26 cellular contexts compared by ENCODE assay signal in the genomic region with DNA sequence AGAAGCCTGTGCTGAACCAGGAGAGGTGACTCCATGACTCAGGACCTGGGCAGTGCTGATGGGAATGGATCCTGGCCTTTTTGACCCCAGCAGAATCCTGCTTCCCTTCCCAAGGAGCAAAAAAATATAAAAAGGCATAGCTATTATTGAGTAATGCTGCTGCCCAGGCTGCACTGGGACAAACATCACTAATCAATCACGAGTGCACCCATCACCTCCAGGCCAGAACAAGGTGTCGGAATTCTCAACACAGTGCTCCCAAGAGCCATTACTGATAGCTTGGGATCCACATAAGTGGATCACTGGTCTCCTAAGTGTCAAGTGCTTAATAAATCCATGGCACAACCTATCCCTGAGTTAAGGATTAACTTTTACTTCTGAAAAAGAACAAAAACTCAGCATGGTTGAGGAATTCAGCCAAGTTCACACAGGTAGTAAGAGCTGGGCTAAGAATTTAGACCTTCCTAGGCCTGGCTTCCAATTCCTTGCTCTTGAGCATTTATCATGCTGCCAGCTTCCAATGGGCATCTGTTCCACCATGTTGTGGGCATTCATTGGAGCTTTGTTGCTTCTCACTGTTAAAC. TPM values are rescaled to one million over a fixed set of nuclear protein-coding genes. Genes with fewer than 3 reads are reported as not detected.
DNase-seq lines count a peak whose midpoint lies in the region; ATAC-seq, FAIRE-seq and TF ChIP-seq lines count a peak whose summit lies in the region.
"Had no signal": no experiment of that assay in that cellular context is flagged by ENCODE, and none has a peak within 500 bp of the region (broad histone marks: within the 10 kb centered on the region; RNA-seq: fewer than 3 reads in every experiment).

No MANE protein-coding gene starts in this region.

- no peaks in the 10 kb centered on the region for H3K36me3 ChIP-seq in right lobe of liver
- H3K36me3 ChIP-seq in HepG2 (replicated peaks in 1 of 2; ENCODE audit: control insufficient read depth in 1 of 2, insufficient read depth in 2 of 2, low read length in 2 of 2): no peaks in the 10 kb centered on the region
- H3K36me3 ChIP-seq in H1 (ENCODE audit: control insufficient read depth in 2 of 4, insufficient read depth in 4 of 4, low read length in 3 of 4): no peaks in the 10 kb centered on the region
- H3K36me3 ChIP-seq in mesenchymal stem cell (ENCODE audit: control insufficient read depth in 1 of 2, insufficient read depth in 2 of 2, low read depth in 1 of 2, low read length in 2 of 2): no peaks in the 10 kb centered on the region
- H3K36me3 ChIP-seq in stomach: no peaks in the 10 kb centered on the region
- H3K36me3 ChIP-seq in OCI-LY7 (ENCODE audit: insufficient read depth, low read length): no peaks in the 10 kb centered on the region
- H3K36me3 ChIP-seq in MG63: no peaks in the 10 kb centered on the region

- H3K27ac ChIP-seq in right lobe of liver (no peak overlapping the region), HepG2 (ENCODE audit: extremely low read length, insufficient read depth, low read length) (no peak overlapping the region), H1 (ENCODE audit: low read depth, low read length) (no peak overlapping the region), mesenchymal stem cell (ENCODE audit: low read length, poor library complexity, severe bottlenecking) (peak overlapping the region; percentile 28), stomach (peak overlapping the region in 3 of 5 donors; percentile 24 to 40 (median 24)), OCI-LY7 (ENCODE audit: low read depth, low read length, poor library complexity, severe bottlenecking) (no peak overlapping the region)
- H3K27ac ChIP-seq: RWPE1 had no signal

- H3K9me3 ChIP-seq in right lobe of liver (no peaks in the 10 kb centered on the region), HepG2 (ENCODE audit: low read length) (no peaks in the 10 kb centered on the region), H1 (ENCODE audit: insufficient read depth in 2 of 2, low read depth in 1 of 2, low read length in 1 of 2) (no peaks in the 10 kb centered on the region), mesenchymal stem cell (ENCODE audit: control insufficient read depth, low read length) (no peaks in the 10 kb centered on the region), stomach (no peaks in the 10 kb centered on the region), OCI-LY7 (ENCODE audit: low read length) (no peaks in the 10 kb centered on the region), MG63 (no peaks in the 10 kb centered on the region)
- H3K9me3 ChIP-seq: Caco-2 had no signal

- DNase-seq in right lobe of liver (no peak), HepG2 (ENCODE audit: low spot score) (no peak), H1 (ENCODE audit: low read depth in 1 of 2, low spot score in 2 of 2) (no peak), mesenchymal stem cell (no peak), stomach (no peak), OCI-LY7 (ENCODE audit: low spot score) (no peak), MG63 (no peak)
- DNase-seq: AML-193; Caco-2; CD8-positive, alpha-beta T cell; H9; NCI-H1092; NCI-H1417 treated with DMSO at 0.1 percent for 48 hours; NCI-H1694 treated with DMSO at 0.1 percent for 48 hours; NCI-H2081 treated with DMSO at 0.1 percent for 48 hours; NCI-H2171; NCI-H345; NCI-H510A treated with DMSO at 0.1 percent for 48 hours; NCI-H748 treated with DMSO at 0.1 percent for 48 hours; NK-92 treated with Interleukin-12 subunit alpha and Interleukin-12 subunit beta, amount 100 ng/mL, for 24 hours; SHP77 had no signal

- H3K4me3 ChIP-seq in right lobe of liver (no peak overlapping the region), HepG2 (replicated peaks in 1 of 3; ENCODE audit: insufficient read depth in 1 of 3, low read depth in 2 of 3, low read length in 3 of 3) (no peak overlapping the region), H1 (ENCODE audit: extremely low read depth in 1 of 4, insufficient read depth in 2 of 4, low read depth in 3 of 4, low read length in 4 of 4) (no peak overlapping the region), mesenchymal stem cell (ENCODE audit: insufficient read depth in 1 of 2, low read depth in 1 of 2, low read length in 2 of 2) (no peak overlapping the region), stomach (no peak overlapping the region), OCI-LY7 (ENCODE audit: low read depth, low read length, poor library complexity, severe bottlenecking) (no peak overlapping the region), MG63 (no peak overlapping the region)

- H3K27me3 ChIP-seq in right lobe of liver (no peaks in the 10 kb centered on the region), HepG2 (ENCODE audit: control insufficient read depth in 1 of 2, insufficient read depth in 2 of 2, low read length in 2 of 2) (peaks cover 1 to 9% of the 10 kb centered on the region in 2 experiments; a peak in 2 of 5 replicates), H1 (replicated peaks in 1 of 4; ENCODE audit: control insufficient read depth in 3 of 4, extremely low read depth in 1 of 4, insufficient read depth in 3 of 4, low read length in 3 of 4) (peaks cover 0 to 1% (median 0%) of the 10 kb centered on the region in 4 experiments; a peak in 1 of 7 replicates), mesenchymal stem cell (ENCODE audit: control insufficient read depth in 1 of 2, insufficient read depth in 1 of 2, low read length in 2 of 2) (no peaks in the 10 kb centered on the region), stomach (no peaks in the 10 kb centered on the region), MG63 (no peaks in the 10 kb centered on the region)

- H2BK12ac ChIP-seq in H1 (ENCODE audit: low read depth, low read length): peak overlapping the region; percentile 97; the same call in 1 of the 2 replicates
- H2BK12ac ChIP-seq in mesenchymal stem cell (ENCODE audit: low read length in 2 of 2): no peak overlapping the region

- H3K23ac ChIP-seq in H1 (ENCODE audit: insufficient read length): no peak overlapping the region
- H3K23ac ChIP-seq in mesenchymal stem cell (ENCODE audit: low read length in 2 of 2): no peak overlapping the region

- intact Hi-C loops in right lobe of liver (cut with DNase I) (no loop called here), HepG2 (cut with micrococcal nuclease; ENCODE audit: unreplicated experiment) (no loop called here), stomach (cut with DNase I; ENCODE audit: low total_unique reads) (no loop called here), OCI-LY7 (cut with micrococcal nuclease; ENCODE audit: unreplicated experiment) (no loop called here)

- H2AK5ac ChIP-seq in H1 (ENCODE audit: low read depth, low read length): no peak overlapping the region; the same call in 1 of the 2 replicates
- peak overlapping the region; percentile 25 for H2AK5ac ChIP-seq in mesenchymal stem cell (ENCODE audit: low read length, severe bottlenecking)

- TF ChIP-seq CTCF in right lobe of liver (IDR thresholded peaks at IDR 0.05) (no peak), HepG2 (CRISPR knock-in tag; IDR thresholded peaks at IDR 0.05) (no peak), H1 (IDR thresholded peaks at IDR 0.05; ENCODE audit: control extremely low read depth in 1 of 3, insufficient read depth in 1 of 3, low read depth in 1 of 3, low read length in 3 of 3) (no peak), stomach (IDR thresholded peaks at IDR 0.05) (no peak), OCI-LY7 (conservative IDR thresholded peaks at IDR 0.05; ENCODE audit: low read length) (no peak)

- H2BK15ac ChIP-seq in H1 (ENCODE audit: low read length): no peak overlapping the region
- no peak overlapping the region for H2BK15ac ChIP-seq in mesenchymal stem cell (ENCODE audit: low read depth, poor library complexity, severe bottlenecking)

- peak overlapping the region; percentile 72 for H3K18ac ChIP-seq in H1 (ENCODE audit: extremely low read depth, low read length)
- no peak overlapping the region for H3K18ac ChIP-seq in mesenchymal stem cell (ENCODE audit: low read depth in 1 of 2, low read length in 2 of 2)

- H3K79me2 ChIP-seq in HepG2 (ENCODE audit: insufficient read depth, low read length) (no peaks in the 10 kb centered on the region), H1 (ENCODE audit: control insufficient read depth in 1 of 2, insufficient read depth in 2 of 2, low read length in 2 of 2) (no peaks in the 10 kb centered on the region), OCI-LY7 (ENCODE audit: insufficient read depth, low read depth, low read length) (no peaks in the 10 kb centered on the region)

- no peak overlapping the region for H4K5ac ChIP-seq in H1 (ENCODE audit: insufficient read length, low read depth, low read length)

- H3K4ac ChIP-seq in H1 (replicated peaks; ENCODE audit: insufficient read length, low read depth, low read length) (no peak overlapping the region), mesenchymal stem cell (ENCODE audit: low read depth in 1 of 2, low read length in 2 of 2) (no peak overlapping the region)

- peak; percentile 28 to 57 (median 45) for ATAC-seq in right lobe of liver
- no peak for ATAC-seq in HepG2
- no peak for ATAC-seq in HG03159 (IDR thresholded peaks at IDR 0.05; ENCODE audit: unreplicated experiment)
- ATAC-seq: CD8-positive, alpha-beta T cell; Panc1 had no signal

- no peak overlapping the region for H2BK20ac ChIP-seq in H1 (ENCODE audit: low read length)

- H3K9ac ChIP-seq in HepG2 (ENCODE audit: insufficient read depth, low read depth, low read length): no peak overlapping the region
- H3K9ac ChIP-seq in H1 (replicated peaks in 1 of 4; ENCODE audit: extremely low read depth in 1 of 4, low read depth in 3 of 4, low read length in 3 of 4): no peak overlapping the region
- no peak overlapping the region for H3K9ac ChIP-seq in mesenchymal stem cell (ENCODE audit: low read length)

- no peak overlapping the region for H3K14ac ChIP-seq in H1 (ENCODE audit: insufficient read length)
- H3K14ac ChIP-seq in mesenchymal stem cell (ENCODE audit: low read length in 2 of 2): no peak overlapping the region

- H3K79me1 ChIP-seq in H1 (ENCODE audit: low read depth, low read length) (no peaks in the 10 kb centered on the region), mesenchymal stem cell (replicated peaks; ENCODE audit: low read length, poor library complexity, severe bottlenecking) (no peaks in the 10 kb centered on the region)

- H2BK120ac ChIP-seq in H1 (replicated peaks; ENCODE audit: low read depth, low read length): no peak overlapping the region
- no peak overlapping the region for H2BK120ac ChIP-seq in mesenchymal stem cell (ENCODE audit: low read depth, low read length)

- H3K4me1 ChIP-seq in right lobe of liver (peaks cover 0 to 11% (median 0%) of the 10 kb centered on the region in 4 donors), HepG2 (ENCODE audit: insufficient read depth, low read length) (peaks cover 40% of the 10 kb centered on the region), H1 (replicated peaks in 1 of 4; ENCODE audit: control insufficient read depth in 3 of 4, insufficient read depth in 4 of 4, low read length in 3 of 4) (peaks cover 13 to 30% (median 17%) of the 10 kb centered on the region in 4 experiments), mesenchymal stem cell (ENCODE audit: control insufficient read depth, insufficient read depth, low read depth, low read length) (peaks cover 48% of the 10 kb centered on the region), stomach (peaks cover 34 to 60% (median 52%) of the 10 kb centered on the region in 4 donors), OCI-LY7 (ENCODE audit: insufficient read depth, low read length, poor library complexity, severe bottlenecking) (peaks cover 41% of the 10 kb centered on the region)

- 50% methylated on average over 1 of the region's 2 CpGs for WGBS in right lobe of liver (ENCODE audit: insufficient coverage, low coverage, low lambda C conversion rate, missing lambda C conversion rate)
- 50% methylated on average over 2 of the region's 2 CpGs for WGBS in HepG2 (ENCODE audit: low lambda C conversion rate)
- WGBS in H1 (ENCODE audit: extremely low coverage in 1 of 2, insufficient coverage in 1 of 2, insufficient read length in 1 of 2, insufficient replicate concordance in 2 of 2, low coverage in 1 of 2, low lambda C conversion rate in 2 of 2, missing lambda C conversion rate in 1 of 2), 2 experiments: 91% methylated on average over 2 of the region's 2 CpGs; no CpG with 5 or more reads in 1 of the 2 experiments
- 84% methylated on average over 2 of the region's 2 CpGs for WGBS in mesenchymal stem cell
- 67 to 83% (median 79%) methylated on average over 2 of the region's 2 CpGs for WGBS in stomach, 5 donors

- in situ Hi-C loops in HepG2 (cut with HindIII; ENCODE audit: extremely low pct_ligation_motif_present, low pct_unique_long_range_greater_than_20kb): no loop called here

- CTCF ChIA-PET in HepG2 (lab: Yijun Ruan, JAX; ENCODE audit: low intra/inter-chr PET ratio, low total read pairs): no interaction called here
- CTCF ChIA-PET in H1 (lab: Charles Lee; ENCODE audit: partially characterized antibody): interaction anchor here (0.6 to 4.9 kb wide), 15 partner anchors 13 to 629 kb away, joined by 3 to 25 read pairs (median 5); no protein-coding TSS in a partner anchor
- CTCF ChIA-PET in OCI-LY7 (lab: Charles Lee; ENCODE audit: unreplicated experiment): no interaction called here

- no peak overlapping the region for H3K4me2 ChIP-seq in HepG2 (ENCODE audit: low read depth, low read length)
- no peak overlapping the region for H3K4me2 ChIP-seq in H1 (ENCODE audit: insufficient read depth in 1 of 2, low read depth in 2 of 2, low read length in 2 of 2)
- no peak overlapping the region for H3K4me2 ChIP-seq in mesenchymal stem cell (ENCODE audit: low read length, poor library complexity, severe bottlenecking)
- no peak overlapping the region for H3K4me2 ChIP-seq in OCI-LY7 (ENCODE audit: low read length)

- no peak for TF ChIP-seq RAD21 in HepG2 (CRISPR knock-in tag; IDR thresholded peaks at IDR 0.05)
- no peak for TF ChIP-seq RAD21 in H1 (IDR thresholded peaks at IDR 0.05 in 1 of 2, conservative IDR thresholded peaks at IDR 0.05 in 1 of 2; ENCODE audit: low read depth in 2 of 2, low read length in 2 of 2)

- TF ChIP-seq EP300 in HepG2 (IDR thresholded peaks at IDR 0.05; ENCODE audit: low read depth in 2 of 2, low read length in 2 of 2) (no peak), HepG2 (CRISPR knock-in tag; IDR thresholded peaks at IDR 0.05; ENCODE audit: borderline replicate concordance) (no peak), H1 (IDR thresholded peaks at IDR 0.05; ENCODE audit: borderline replicate concordance in 1 of 2, low read depth in 2 of 2, low read length in 2 of 2) (no peak), stomach (IDR thresholded peaks at IDR 0.05) (no peak)

- BruUV-seq in HepG2 (replicated peaks; lab: Mats Ljungman, UMichigan): no TSS peak
- no TSS peak for BruUV-seq in OCI-LY7 (replicated peaks; lab: Mats Ljungman, UMichigan)

- H2BK5ac ChIP-seq in H1 (ENCODE audit: low read depth, low read length): 0 out of 2 replicates have a peak overlapping the region, but pooled peaks have one; percentile 35
- no peak overlapping the region for H2BK5ac ChIP-seq in mesenchymal stem cell (ENCODE audit: low read depth, low read length, poor library complexity, severe bottlenecking)

- H3K56ac ChIP-seq in H1 (replicated peaks; ENCODE audit: insufficient read length, low read depth, low read length): no peak overlapping the region

- no peak for FAIRE-seq in HepG2 (lab: Jason Lieb, UNC)
- no peak for FAIRE-seq in H1 (lab: Jason Lieb, UNC)
- FAIRE-seq: A204.1, G401.6 had no signal

- H2AFZ ChIP-seq in HepG2 (ENCODE audit: low read length) (no peak overlapping the region), H1 (ENCODE audit: low read length) (no peak overlapping the region), mesenchymal stem cell (ENCODE audit: low read depth, low read length) (no peak overlapping the region), OCI-LY7 (ENCODE audit: low read length) (no peak overlapping the region)

- H3K23me2 ChIP-seq in H1 (ENCODE audit: low read depth, low read length): peaks cover 3% of the 10 kb centered on the region; the same call in 1 of the 2 replicates

- H4K20me1 ChIP-seq in HepG2 (ENCODE audit: insufficient read depth, low read length) (no peaks in the 10 kb centered on the region), H1 (replicated peaks in 1 of 2; ENCODE audit: control insufficient read depth in 1 of 2, insufficient read depth in 2 of 2, low read length in 2 of 2) (no peaks in the 10 kb centered on the region), OCI-LY7 (ENCODE audit: insufficient read depth, low read length) (no peaks in the 10 kb centered on the region)

- H4K8ac ChIP-seq in H1 (ENCODE audit: extremely low read depth, insufficient read depth, low read length) (no peak overlapping the region), mesenchymal stem cell (ENCODE audit: low read length) (no peak overlapping the region)

- POLR2A ChIA-PET in HepG2 (lab: Yijun Ruan, JAX): no interaction called here
- POLR2A ChIA-PET in H1 (lab: Charles Lee; ENCODE audit: partially characterized antibody): interaction anchor here (0.7 to 1.7 kb wide), 8 partner anchors 23 to 334 kb away, joined by 3 to 6 read pairs (median 4); no protein-coding TSS in a partner anchor
- POLR2A ChIA-PET in OCI-LY7 (lab: Charles Lee): interaction anchor here (0.9 kb wide), 1 partner anchor 20 kb away, joined by 3 read pairs; no protein-coding TSS in a partner anchor

- H4K91ac ChIP-seq in H1 (replicated peaks; ENCODE audit: insufficient read length, low read length) (no peak overlapping the region), mesenchymal stem cell (ENCODE audit: low read length) (no peak overlapping the region)

- H3K9me2 ChIP-seq in OCI-LY7 (ENCODE audit: insufficient read depth, low read length): no peaks in the 10 kb centered on the region

- TF ChIP-seq POLR2A in right lobe of liver (IDR thresholded peaks at IDR 0.05): no peak
- TF ChIP-seq POLR2A in HepG2 (IDR thresholded peaks at IDR 0.05; ENCODE audit: insufficient read depth in 1 of 2, low read depth in 2 of 2, low read length in 2 of 2): no peak
- TF ChIP-seq POLR2A in H1 (IDR thresholded peaks at IDR 0.05; ENCODE audit: control extremely low read depth in 1 of 2, low read depth in 2 of 2, low read length in 2 of 2): no peak
- no peak for TF ChIP-seq POLR2A in stomach (IDR thresholded peaks at IDR 0.05)

RNA-seq across cellular contexts. Expression of gene IRF2BPL, which starts 31.9 kb away (rescaled TPM):
- 10 to 100 TPM; 11.7 to 18.1 (median 13.7) TPM for total RNA-seq in right lobe of liver
- 6.2 and 8.4 TPM in 2 replicates for total RNA-seq in HepG2 (2016; rRNA removed; fragmentation: Illumina TruSeq; extraction: Trizol)
- total RNA-seq in HepG2 (2016; cell fraction: cytosol; rRNA removed; fragmentation: Illumina TruSeq; extraction: Trizol; ENCODE audit: low read depth): 0.88 and 1.1 TPM in 2 replicates
- 6.2 and 7.9 TPM in 2 replicates for total RNA-seq in HepG2 (2016; cell fraction: insoluble cytoplasmic fraction; rRNA removed; fragmentation: Illumina TruSeq; extraction: Trizol)
- total RNA-seq in HepG2 (2016; cell fraction: membrane; rRNA removed; fragmentation: Illumina TruSeq; extraction: Trizol): 3.5 and 4.3 TPM in 2 replicates
- total RNA-seq in HepG2 (2016; cell fraction: nucleus; rRNA removed; fragmentation: Illumina TruSeq; extraction: Trizol): 5.8 and 6.6 TPM in 2 replicates
- polyA plus RNA-seq in HepG2 (2011; rRNA removed): 6.6 and 7.8 TPM in 2 replicates
- polyA plus RNA-seq in HepG2 (2011; cell fraction: cytosol; rRNA removed): 6.1 and 8.5 TPM in 2 replicates
- polyA plus RNA-seq in HepG2 (2011; cell fraction: nucleus; rRNA removed): 9.9 and 12.0 TPM in 2 replicates
- polyA plus RNA-seq in HepG2 (2012): 13.5 and 21.1 TPM in 2 replicates
- polyA plus RNA-seq in HepG2 (2016; cell fraction: cytosol; fragmentation: Illumina TruSeq; extraction: Trizol; ENCODE audit: low read depth): 0.57 and 0.58 TPM in 2 replicates
- polyA plus RNA-seq in HepG2 (2016; cell fraction: insoluble cytoplasmic fraction; fragmentation: Illumina TruSeq; extraction: Trizol; ENCODE audit: low read depth): 8.8 and 10.6 TPM in 2 replicates
- 2.4 and 2.6 TPM in 2 replicates for polyA plus RNA-seq in HepG2 (2016; cell fraction: membrane; fragmentation: Illumina TruSeq; extraction: Trizol; ENCODE audit: low read depth)
- polyA plus RNA-seq in HepG2 (2016; cell fraction: nucleus; fragmentation: Illumina TruSeq; extraction: Trizol; ENCODE audit: insufficient read depth, low read depth): 9.6 and 10.7 TPM in 2 replicates
- 5.2 and 20.2 TPM in 2 replicates for polyA minus RNA-seq in HepG2 (2011; rRNA and poly(A)+ RNA removed; ENCODE audit: low replicate concordance)
- polyA minus RNA-seq in HepG2 (2011; cell fraction: cytosol; rRNA and poly(A)+ RNA removed): 14.8 and 18.3 TPM in 2 replicates
- 5.8 and 8.6 TPM in 2 replicates for polyA minus RNA-seq in HepG2 (2011; cell fraction: nucleus; rRNA and poly(A)+ RNA removed)
- total RNA-seq in H1 (2021; fragmentation: NEBNext Ultra II Directional; extraction: Animal tissue kit (Norgen Biotek cat#: 25700)): 57.0 and 59.6 TPM in 2 replicates
- polyA plus RNA-seq in H1 (2011; rRNA removed): 18.8 and 32.1 TPM in 2 replicates
- polyA plus RNA-seq in H1 (2011; cell fraction: cytosol; rRNA removed): 22.0 TPM
- 27.5 TPM for polyA plus RNA-seq in H1 (2011; cell fraction: nucleus; rRNA removed)
- polyA plus RNA-seq in H1 (2012, experiment 1 of 2): 36.5 to 43.3 TPM (median 39.3 TPM) in 4 replicates
- 26.8 TPM for polyA plus RNA-seq in H1 (2012, experiment 2 of 2)
- 21.9 TPM for polyA plus RNA-seq in H1 (2013, experiment 1 of 2)
- polyA plus RNA-seq in H1 (2013, experiment 2 of 2): 22.6 TPM
- 7.7 and 12.6 TPM in 2 replicates for polyA minus RNA-seq in H1 (2011; rRNA and poly(A)+ RNA removed)
- polyA minus RNA-seq in H1 (2011; cell fraction: cytosol; rRNA and poly(A)+ RNA removed): 47.4 TPM
- polyA minus RNA-seq in H1 (2011; cell fraction: nucleus; rRNA and poly(A)+ RNA removed): 25.9 TPM
- 49.1 TPM for polyA plus RNA-seq in mesenchymal stem cell (2013, experiment 1 of 2)
- polyA plus RNA-seq in mesenchymal stem cell (2013, experiment 2 of 2): 48.1 TPM
- 10 to 100 TPM in 4 of 5 donors, 1 to 10 TPM in 1; 5.3 to 43.6 (median 28.4) TPM for total RNA-seq in stomach
- 10 to 100 TPM in 2 of 3 donors, 1 to 10 TPM in 1; 8.5 to 17.7 (median 10.5) TPM for polyA plus RNA-seq in stomach
- 18.8 and 25.8 TPM in 2 replicates for total RNA-seq in OCI-LY7 (2014; rRNA removed; shearing (Covaris generic))
- total RNA-seq in OCI-LY7 (2022): 23.7 and 23.8 TPM in 2 replicates
- 18.1 and 34.9 TPM in 2 replicates for total RNA-seq in MG63 (2014; rRNA removed; shearing (Covaris generic); ENCODE audit: low replicate concordance)

Comparison
In these comparisons a context has a peak if more than half of its experiments do, and no peak if none do; other contexts are left out.
1. ATAC-seq: peak in right lobe of liver (4 of 4); none in HepG2 (single experiment) and HG03159 (single experiment).
2. H3K27ac ChIP-seq: peak in mesenchymal stem cell (single experiment) and stomach (3 of 5); none in right lobe of liver (0 of 3), HepG2 (single experiment), H1 (single experiment) and OCI-LY7 (single experiment).